In genomic region chr3:134249935-134250716, GRCh38 we compare ENCODE assay signal across 8 cellular contexts. TPM values are rescaled to one million over a fixed set of nuclear protein-coding genes. Genes with fewer than 3 reads are reported as not detected.
A peak's percentile ranks its signal among the peaks of the same experiment; 100 is the strongest.
DNase-seq lines count a peak whose midpoint lies in the region; ATAC-seq and TF ChIP-seq lines count a peak whose summit lies in the region.

No MANE protein-coding gene starts in this region.

- H4K20me1 ChIP-seq in PC-9 (ENCODE audit: insufficient read depth), result peaks cover 31% of the 10 kb centered on the region
- peaks cover 30% of the 10 kb centered on the region for H4K20me1 ChIP-seq in neural progenitor cell (ENCODE audit: low read depth)

- H3K9me2 ChIP-seq in PC-9 (ENCODE audit: insufficient read depth), result no peaks in the 10 kb centered on the region

- peaks cover 12% of the 10 kb centered on the region for H3K9me3 Mint-ChIP-seq in neural progenitor cell

- H3K4me2 ChIP-seq in PC-9 (peak overlapping the region; percentile 93), neural progenitor cell (peak overlapping the region; percentile 81)

- H3K36me3 ChIP-seq in PC-9 (ENCODE audit: low read depth) (no peaks in the 10 kb centered on the region), neural progenitor cell (no peaks in the 10 kb centered on the region), thoracic aorta (no peaks in the 10 kb centered on the region)

- peaks cover 16% of the 10 kb centered on the region for H3K36me3 Mint-ChIP-seq in neural progenitor cell

- H3F3A ChIP-seq in PC-9 (ENCODE audit: insufficient read depth, low read depth), result peaks cover 20% of the 10 kb centered on the region
- peaks cover 33% of the 10 kb centered on the region for H3F3A ChIP-seq in neural progenitor cell (ENCODE audit: low read depth)

- CTCF ChIA-PET in PC-9 (lab: Charles Lee), result no interaction called here

- H2AFZ ChIP-seq in PC-9, result peak overlapping the region; percentile 78; the same call in 1 of the 2 replicates
- H2AFZ ChIP-seq in neural progenitor cell (replicated peaks), result peak overlapping the region; percentile 30

- H3K4me3 ChIP-seq in PC-9, result peak overlapping the region; percentile 91
- peak overlapping the region; percentile 71 to 78 for H3K4me3 ChIP-seq in foreskin fibroblast (ENCODE audit: low read depth in 1 of 2, low read length in 2 of 2)
- H3K4me3 ChIP-seq in neural progenitor cell, result peak overlapping the region; percentile 91
- H3K4me3 ChIP-seq in thoracic aorta, result peak overlapping the region; percentile 94

- TF ChIP-seq CTCF in PC-9 (conservative IDR thresholded peaks at IDR 0.05), result no peak
- no peak for TF ChIP-seq CTCF in foreskin fibroblast (IDR thresholded peaks at IDR 0.05; ENCODE audit: low read depth, low read length)
- TF ChIP-seq CTCF in neural progenitor cell (IDR thresholded peaks at IDR 0.05), result no peak
- TF ChIP-seq CTCF in thoracic aorta (IDR thresholded peaks at IDR 0.05), result no peak

- H3K4me1 Mint-ChIP-seq in neural progenitor cell, result peaks cover 35% of the 10 kb centered on the region

- no TSS peak for BruUV-seq in PC-9 (replicated peaks; lab: Mats Ljungman, UMichigan)

- POLR2A ChIA-PET in PC-9 (lab: Charles Lee; ENCODE audit: unreplicated experiment), result interaction anchor here (0.6 kb wide), 3 partner anchors 21 to 68 kb away, joined by 3 to 6 read pairs (median 4); no protein-coding TSS in a partner anchor

- intact Hi-C loops in PC-9 (cut with micrococcal nuclease; ENCODE audit: unreplicated experiment), result loop anchor here (2.0 kb wide), 1 partner anchor 37 kb away; no protein-coding TSS in a partner anchor

- no peaks in the 10 kb centered on the region for H3K9me3 ChIP-seq in PC-9 (ENCODE audit: insufficient read depth, low read depth)
- no peaks in the 10 kb centered on the region for H3K9me3 ChIP-seq in neural progenitor cell (ENCODE audit: low read depth)
- no peaks in the 10 kb centered on the region for H3K9me3 ChIP-seq in thoracic aorta

- H3K79me2 ChIP-seq in PC-9 (ENCODE audit: low read depth) (peaks cover 56% of the 10 kb centered on the region), neural progenitor cell (ENCODE audit: low read depth) (peaks cover 52% of the 10 kb centered on the region)

- H3K9ac ChIP-seq in neural progenitor cell, result peak overlapping the region; percentile 76

- peak overlapping the region; percentile 78 for H3K27ac Mint-ChIP-seq in neural progenitor cell

- H3K4me3 Mint-ChIP-seq in neural progenitor cell, result peak overlapping the region; percentile 90

- H3K27ac ChIP-seq in PC-9 (peak overlapping the region; percentile 62), neural progenitor cell (peak overlapping the region; percentile 85), thoracic aorta (peak overlapping the region; percentile 87 to 90)

- H3K27me3 ChIP-seq in PC-9 (ENCODE audit: insufficient read depth, low read depth) (no peaks in the 10 kb centered on the region), neural progenitor cell (no peaks in the 10 kb centered on the region), thoracic aorta (replicated peaks; ENCODE audit: insufficient read depth) (no peaks in the 10 kb centered on the region)

- H3K4me1 ChIP-seq in PC-9 (replicated peaks; ENCODE audit: insufficient read depth) (peaks cover 46% of the 10 kb centered on the region), neural progenitor cell (peaks cover 28% of the 10 kb centered on the region), thoracic aorta (ENCODE audit: control insufficient read depth in 1 of 2, low read depth in 2 of 2) (peaks cover 22 to 39% of the 10 kb centered on the region in 2 donors)

- H3K27me3 Mint-ChIP-seq in neural progenitor cell (ENCODE audit: insufficient read depth, low read depth), result no peaks in the 10 kb centered on the region

- ATAC-seq in GM18868 (IDR thresholded peaks at IDR 0.05; ENCODE audit: unreplicated experiment) (peak; percentile 43), HG03066 (IDR thresholded peaks at IDR 0.05; ENCODE audit: low read depth, unreplicated experiment) (peak; percentile 43), thoracic aorta (ENCODE audit: insufficient number of reproducible peaks, low FRiP score, low read depth) (peak; percentile 77)

- DNase-seq in AG08395 (ENCODE audit: low spot score) (peak; percentile 64), PC-9 (peak in 1 of 2 experiments; percentile 77), foreskin fibroblast (peak; percentile 38 to 79), neural progenitor cell (ENCODE audit: low spot score) (peak; percentile 79), thoracic aorta (ENCODE audit: low spot score) (peak; percentile 5)
- DNase-seq in activated effector memory CD4-positive, alpha-beta T cell treated with Interleukin-2 at 50 U/mL for 16 hours, result peak; percentile 20

RNA-seq across cellular contexts. Expression of gene RYK, which starts 0.5 kb away (rescaled TPM):
- total RNA-seq in PC-9 (2021), result 74.6 and 93.7 TPM in 2 replicates
- total RNA-seq in neural progenitor cell (ENCODE audit: low replicate concordance), result 99.5 and 134 TPM in 2 replicates
- total RNA-seq in thoracic aorta, result 10 to 100 TPM; 50.9 to 74.1 TPM
